In the genomic region with DNA sequence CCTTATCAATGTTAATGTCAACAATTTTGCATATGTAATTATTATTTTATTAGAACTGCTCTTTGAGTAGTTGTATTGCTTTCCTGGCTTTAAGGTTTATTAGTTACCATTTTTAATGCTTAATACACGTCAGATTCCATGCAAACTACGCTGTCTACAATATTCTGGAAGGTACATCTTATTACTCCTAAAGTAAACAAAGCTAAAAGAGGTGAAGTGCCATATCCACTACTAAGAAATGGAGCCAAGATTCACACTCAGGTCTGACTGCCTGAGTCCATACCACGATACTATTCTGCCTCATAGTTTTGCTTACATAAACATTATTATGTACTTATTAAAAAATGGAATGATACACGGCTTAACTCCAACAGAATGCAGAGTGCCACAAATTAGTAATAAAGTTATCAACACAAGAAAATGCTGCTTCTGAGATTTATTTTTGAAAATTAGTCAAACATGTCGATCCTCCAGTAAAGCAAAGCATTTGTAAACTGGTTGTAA, we compare ENCODE assay signal across 10 cellular contexts. TPM values are rescaled to one million over a fixed set of nuclear protein-coding genes. Genes with fewer than 3 reads are reported as not detected.
DNase-seq lines count a peak whose midpoint lies in the region; ATAC-seq and TF ChIP-seq lines count a peak whose summit lies in the region.
"Had no signal": no experiment of that assay in that cellular context is flagged by ENCODE, and none has a peak within 500 bp of the region (broad histone marks: within the 10 kb centered on the region; RNA-seq: fewer than 3 reads in every experiment).

No MANE protein-coding gene starts in this region.

- H3K27me3 Mint-ChIP-seq in activated naive CD4-positive, alpha-beta T cell treated with anti-CD3 and anti-CD28 coated beads, Interleukin-2, amount 50 U/mL, for 24 hours = no peaks in the 10 kb centered on the region
- H3K27me3 Mint-ChIP-seq in activated T-helper 1 cell treated with anti-CD3 and anti-CD28 coated beads, Interleukin-12 subunit alpha, Interleukin-12 subunit beta, Interleukin-2, Interleukin-4 antibody, amounts not matched to agents 30 ng/mL and 10 ng/mL and 1 ng/mL, durations not matched to agents 14 hours and 24 hours and 36 hours (ENCODE audit: insufficient read depth) = no peaks in the 10 kb centered on the region

- peaks cover 29% of the 10 kb centered on the region for H3K4me1 Mint-ChIP-seq in activated naive CD4-positive, alpha-beta T cell treated with anti-CD3 and anti-CD28 coated beads, Interleukin-2, amount 50 U/mL, for 24 hours
- peaks cover 35% of the 10 kb centered on the region for H3K4me1 Mint-ChIP-seq in activated T-helper 1 cell treated with anti-CD3 and anti-CD28 coated beads, Interleukin-12 subunit alpha, Interleukin-12 subunit beta, Interleukin-2, Interleukin-4 antibody, amounts not matched to agents 30 ng/mL and 10 ng/mL and 1 ng/mL, durations not matched to agents 14 hours and 24 hours and 36 hours (ENCODE audit: low read depth)

- peaks cover 3% of the 10 kb centered on the region for H3K36me3 Mint-ChIP-seq in activated naive CD4-positive, alpha-beta T cell treated with anti-CD3 and anti-CD28 coated beads, Interleukin-2, amount 50 U/mL, for 24 hours
- peaks cover 19 to 22% of the 10 kb centered on the region in 2 donors for H3K36me3 Mint-ChIP-seq in activated naive CD4-positive, alpha-beta T cell treated with anti-CD3 and anti-CD28 coated beads, Interleukin-2, amount 50 U/mL, for 72 hours
- H3K36me3 Mint-ChIP-seq in activated T-helper 1 cell treated with anti-CD3 and anti-CD28 coated beads, Interleukin-12 subunit alpha, Interleukin-12 subunit beta, Interleukin-2, Interleukin-4 antibody, amounts not matched to agents 30 ng/mL and 10 ng/mL and 1 ng/mL, durations not matched to agents 14 hours and 24 hours and 36 hours (ENCODE audit: low read depth) = peaks cover 17% of the 10 kb centered on the region

- H3K9me3 ChIP-seq in lower lobe of right lung = no peaks in the 10 kb centered on the region
- H3K9me3 ChIP-seq in tibial nerve = no peaks in the 10 kb centered on the region

- intact Hi-C loops in activated T-helper 1 cell treated with anti-CD3 and anti-CD28 coated beads, Interleukin-12 subunit alpha, Interleukin-12 subunit beta, Interleukin-2, Interleukin-4 antibody, amounts not matched to agents 30 ng/mL and 10 ng/mL and 1 ng/mL, durations not matched to agents 14 hours and 24 hours and 36 hours (cut with micrococcal nuclease) = loop anchor here (5.0 kb wide), 4 partner anchors 36 to 1066 kb away; partner anchors contain the start of genes DBF4, RUNDC3B and SLC25A40
- intact Hi-C loops in lower lobe of right lung (cut with DNase I) = no loop called here

- peak overlapping the region; percentile 96 for H3K4me3 Mint-ChIP-seq in activated naive CD4-positive, alpha-beta T cell treated with anti-CD3 and anti-CD28 coated beads, Interleukin-2, amount 50 U/mL, for 24 hours
- H3K4me3 Mint-ChIP-seq in activated T-helper 1 cell treated with anti-CD3 and anti-CD28 coated beads, Interleukin-12 subunit alpha, Interleukin-12 subunit beta, Interleukin-2, Interleukin-4 antibody, amounts not matched to agents 30 ng/mL and 10 ng/mL and 1 ng/mL, durations not matched to agents 14 hours and 24 hours and 36 hours = peak overlapping the region; percentile 95

- DNase-seq in activated naive CD4-positive, alpha-beta T cell treated with anti-CD3 and anti-CD28 coated beads, Interleukin-2, amount 50 U/mL, for 72 hours (ENCODE audit: low spot score in 2 of 2) = no peak
- no peak for DNase-seq in activated T-helper 1 cell treated with anti-CD3 and anti-CD28 coated beads, Interleukin-12 subunit alpha, Interleukin-12 subunit beta, Interleukin-2, Interleukin-4 antibody, amounts not matched to agents 30 ng/mL and 10 ng/mL and 1 ng/mL, durations not matched to agents 14 hours and 24 hours and 36 hours (ENCODE audit: low spot score)
- DNase-seq in lower lobe of right lung (no peak), tibial nerve (ENCODE audit: low spot score in 2 of 2) (no peak), GM20000 (ENCODE audit: low spot score) (no peak), nucleus accumbens (lab: John Stamatoyannopoulos, UW) (no peak), SW480 (ENCODE audit: low spot score) (no peak)
- DNase-seq: GOT3, NCI-H1694 treated with DMSO at 0.1 percent for 48 hours had no signal

- no peaks in the 10 kb centered on the region for H3K9me3 Mint-ChIP-seq in activated naive CD4-positive, alpha-beta T cell treated with anti-CD3 and anti-CD28 coated beads, Interleukin-2, amount 50 U/mL, for 24 hours
- H3K9me3 Mint-ChIP-seq in activated naive CD4-positive, alpha-beta T cell treated with anti-CD3 and anti-CD28 coated beads, Interleukin-2, amount 50 U/mL, for 72 hours = no peaks in the 10 kb centered on the region
- H3K9me3 Mint-ChIP-seq in activated T-helper 1 cell treated with anti-CD3 and anti-CD28 coated beads, Interleukin-12 subunit alpha, Interleukin-12 subunit beta, Interleukin-2, Interleukin-4 antibody, amounts not matched to agents 30 ng/mL and 10 ng/mL and 1 ng/mL, durations not matched to agents 14 hours and 24 hours and 36 hours = no peaks in the 10 kb centered on the region

- no peak for TF ChIP-seq CTCF in lower lobe of right lung (IDR thresholded peaks at IDR 0.05)
- no peak for TF ChIP-seq CTCF in tibial nerve (IDR thresholded peaks at IDR 0.05)
- no peak for TF ChIP-seq CTCF in GM20000 (IDR thresholded peaks at IDR 0.05; ENCODE audit: extremely low read depth, missing control alignments)

- H3K36me3 ChIP-seq in lower lobe of right lung (no peaks in the 10 kb centered on the region), tibial nerve (no peaks in the 10 kb centered on the region)

- H3K27ac Mint-ChIP-seq in activated naive CD4-positive, alpha-beta T cell treated with anti-CD3 and anti-CD28 coated beads, Interleukin-2, amount 50 U/mL, for 24 hours = peak overlapping the region; percentile 59
- peak overlapping the region in 1 of 2 donors; percentile 97 for H3K27ac Mint-ChIP-seq in activated naive CD4-positive, alpha-beta T cell treated with anti-CD3 and anti-CD28 coated beads, Interleukin-2, amount 50 U/mL, for 72 hours
- H3K27ac Mint-ChIP-seq in activated T-helper 1 cell treated with anti-CD3 and anti-CD28 coated beads, Interleukin-12 subunit alpha, Interleukin-12 subunit beta, Interleukin-2, Interleukin-4 antibody, amounts not matched to agents 30 ng/mL and 10 ng/mL and 1 ng/mL, durations not matched to agents 14 hours and 24 hours and 36 hours = no peak overlapping the region

- no peak overlapping the region for H3K4me3 ChIP-seq in lower lobe of right lung
- H3K4me3 ChIP-seq in tibial nerve = peak overlapping the region in 2 of 4 donors; percentile 81 to 85

- TF ChIP-seq EP300 in tibial nerve (IDR thresholded peaks at IDR 0.05) = no peak

- H3K27ac ChIP-seq in lower lobe of right lung (peak overlapping the region; percentile 97), tibial nerve (peak overlapping the region; percentile 93 to 100 (median 98))

- H3K4me1 ChIP-seq in lower lobe of right lung (peaks cover 34% of the 10 kb centered on the region), tibial nerve (peaks cover 0 to 38% (median 26%) of the 10 kb centered on the region in 4 donors)

- ATAC-seq in activated naive CD4-positive, alpha-beta T cell treated with anti-CD3 and anti-CD28 coated beads, Interleukin-2, amount 50 U/mL, for 72 hours = no peak
- no peak for ATAC-seq in lower lobe of right lung

- 57 to 61% methylated on average over 5 of the region's 5 CpGs for WGBS in tibial nerve, 2 donors

- no peaks in the 10 kb centered on the region for H3K27me3 ChIP-seq in lower lobe of right lung (ENCODE audit: low read depth)
- no peaks in the 10 kb centered on the region for H3K27me3 ChIP-seq in tibial nerve

- no peak for TF ChIP-seq POLR2A in tibial nerve (IDR thresholded peaks at IDR 0.05)

RNA-seq across cellular contexts. Expression of gene DMTF1, which starts 1.2 kb away (rescaled TPM):
- 100 to 1,000 TPM in 1 of 2 donors, 10 to 100 TPM in 1; 85.1 to 106 TPM for total RNA-seq in activated naive CD4-positive, alpha-beta T cell treated with anti-CD3 and anti-CD28 coated beads, Interleukin-2, amount 50 U/mL, for 72 hours
- 103 and 116 TPM in 2 replicates for total RNA-seq in activated T-helper 1 cell treated with anti-CD3 and anti-CD28 coated beads, Interleukin-12 subunit alpha, Interleukin-12 subunit beta, Interleukin-2, Interleukin-4 antibody, amounts not matched to agents 30 ng/mL and 10 ng/mL and 1 ng/mL, durations not matched to agents 14 hours and 24 hours and 36 hours
- 81.7 TPM for total RNA-seq in lower lobe of right lung
- total RNA-seq in tibial nerve = 100 to 1,000 TPM; 111 to 142 (median 133) TPM
